In the genomic region with DNA sequence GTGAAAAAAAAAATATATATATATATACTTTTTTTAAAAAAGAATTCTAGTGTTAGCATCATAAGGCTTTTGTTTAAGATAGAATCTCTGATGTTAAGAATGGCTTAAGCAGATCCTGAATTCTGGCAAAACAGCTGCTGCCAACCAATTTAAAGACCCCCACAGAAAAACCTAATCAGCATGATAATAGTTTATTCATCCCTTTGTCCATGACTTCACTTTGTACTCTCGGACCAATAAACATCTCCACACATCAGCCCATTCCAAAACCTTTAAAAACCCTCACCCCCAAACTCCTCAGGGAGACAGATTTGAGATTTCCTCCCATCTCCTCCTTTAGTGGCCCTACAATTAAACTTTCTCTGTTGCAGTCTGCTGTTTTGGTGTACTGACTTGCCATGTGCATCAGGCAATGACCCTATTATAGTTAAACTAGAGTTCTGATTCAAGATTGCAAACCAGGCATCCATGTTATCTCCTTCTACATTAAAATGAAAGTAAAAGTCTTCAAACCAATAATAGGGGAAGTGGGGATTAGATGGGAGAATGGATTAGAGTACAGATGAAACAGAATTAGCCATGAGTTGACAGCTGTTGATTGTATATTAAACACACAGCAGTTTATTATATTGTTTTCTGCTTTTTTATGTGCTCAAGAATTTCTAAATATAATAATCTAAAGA, we compare ENCODE assay signal across 11 cellular contexts. TPM values are rescaled to one million over a fixed set of nuclear protein-coding genes. Genes with fewer than 3 reads are reported as not detected.
A peak's percentile ranks its signal among the peaks of the same experiment; 100 is the strongest.
DNase-seq lines count a peak whose midpoint lies in the region; ATAC-seq, FAIRE-seq and TF ChIP-seq lines count a peak whose summit lies in the region.
"Had no signal": no experiment of that assay in that cellular context is flagged by ENCODE, and none has a peak within 500 bp of the region (broad histone marks: within the 10 kb centered on the region; RNA-seq: fewer than 3 reads in every experiment).

No MANE protein-coding gene starts in this region.

- H3K9ac ChIP-seq in HUES6 (ENCODE audit: low read length): no peak overlapping the region

- H3K4me3 ChIP-seq in HUES6 (ENCODE audit: low read depth, low read length): 0 out of 2 replicates have a peak overlapping the region, but pooled peaks have one; percentile 22
- no peak overlapping the region for H3K4me3 ChIP-seq in naive thymus-derived CD4-positive, alpha-beta T cell (ENCODE audit: low read length)
- no peak overlapping the region for H3K4me3 ChIP-seq in foreskin fibroblast (ENCODE audit: low read depth in 1 of 2, low read length in 2 of 2)

- peak overlapping the region; percentile 2 for H3K27ac Mint-ChIP-seq in activated CD8-positive, alpha-beta T cell treated with anti-CD3 and anti-CD28 coated beads, Interleukin-2, amount 10 ng/mL, durations not matched to agents 7 days and 5 days
- peak overlapping the region in 8 of 9 donors; percentile 13 to 83 (median 54) for H3K27ac Mint-ChIP-seq in naive thymus-derived CD4-positive, alpha-beta T cell

- no peak for ATAC-seq in activated CD8-positive, alpha-beta T cell treated with anti-CD3 and anti-CD28 coated beads, Interleukin-2, amount 10 ng/mL, durations not matched to agents 7 days and 5 days
- no peak for ATAC-seq in naive thymus-derived CD4-positive, alpha-beta T cell
- ATAC-seq in HG03039 (IDR thresholded peaks at IDR 0.05; ENCODE audit: unreplicated experiment): no peak
- ATAC-seq: left cardiac atrium had no signal

- POLR2A ChIA-PET in activated CD8-positive, alpha-beta T cell treated with anti-CD3 and anti-CD28 coated beads, Interleukin-2, amount 10 ng/mL, durations not matched to agents 7 days and 5 days (lab: Charles Lee): interaction anchor here (1.0 kb wide), 1 partner anchor 10 kb away, joined by 6 read pairs; the partner anchor contains the start of gene PHTF1
- POLR2A ChIA-PET in naive thymus-derived CD4-positive, alpha-beta T cell (lab: Charles Lee): interaction anchor here (0.7 to 1.5 kb wide), 3 partner anchors 28 to 92 kb away, joined by 3 to 5 read pairs (median 4); no protein-coding TSS in a partner anchor

- no peaks in the 10 kb centered on the region for H3K9me3 ChIP-seq in HUES6 (ENCODE audit: control insufficient read depth, insufficient read depth, low read depth, low read length)
- no peaks in the 10 kb centered on the region for H3K9me3 ChIP-seq in naive thymus-derived CD4-positive, alpha-beta T cell (ENCODE audit: control insufficient read depth in 2 of 3, low read length in 3 of 3)

- peak overlapping the region; percentile 52; the same call in 1 of the 2 replicates for H3K27ac ChIP-seq in HUES6 (ENCODE audit: low read depth, low read length)
- peak overlapping the region; percentile 12 for H3K27ac ChIP-seq in naive thymus-derived CD4-positive, alpha-beta T cell (ENCODE audit: low read depth, low read length)

- intact Hi-C loops in naive thymus-derived CD4-positive, alpha-beta T cell (cut with micrococcal nuclease): no loop called here

- peaks cover 64% of the 10 kb centered on the region for H3K36me3 Mint-ChIP-seq in activated CD8-positive, alpha-beta T cell treated with anti-CD3 and anti-CD28 coated beads, Interleukin-2, amount 10 ng/mL, durations not matched to agents 7 days and 5 days (ENCODE audit: low read depth)
- peaks cover 0 to 42% (median 24%) of the 10 kb centered on the region in 5 donors for H3K36me3 Mint-ChIP-seq in naive thymus-derived CD4-positive, alpha-beta T cell

- CTCF ChIA-PET in activated CD8-positive, alpha-beta T cell treated with anti-CD3 and anti-CD28 coated beads, Interleukin-2, amount 10 ng/mL, durations not matched to agents 7 days and 5 days (lab: Charles Lee): interaction anchor here (2.6 kb wide), 1 partner anchor 15 kb away, joined by 8 read pairs; no protein-coding TSS in a partner anchor
- CTCF ChIA-PET in naive thymus-derived CD4-positive, alpha-beta T cell (lab: Charles Lee): interaction anchor here (0.6 kb wide), 1 partner anchor 219 kb away, joined by 3 read pairs; no protein-coding TSS in a partner anchor

- H3K27me3 Mint-ChIP-seq in activated CD8-positive, alpha-beta T cell treated with anti-CD3 and anti-CD28 coated beads, Interleukin-2, amount 10 ng/mL, durations not matched to agents 7 days and 5 days (ENCODE audit: low read depth): no peaks in the 10 kb centered on the region
- no peaks in the 10 kb centered on the region for H3K27me3 Mint-ChIP-seq in naive thymus-derived CD4-positive, alpha-beta T cell

- no peaks in the 10 kb centered on the region for H3K9me3 Mint-ChIP-seq in activated CD8-positive, alpha-beta T cell treated with anti-CD3 and anti-CD28 coated beads, Interleukin-2, amount 10 ng/mL, durations not matched to agents 7 days and 5 days (ENCODE audit: insufficient read depth)
- no peaks in the 10 kb centered on the region for H3K9me3 Mint-ChIP-seq in naive thymus-derived CD4-positive, alpha-beta T cell

- H3K4me3 Mint-ChIP-seq in activated CD8-positive, alpha-beta T cell treated with anti-CD3 and anti-CD28 coated beads, Interleukin-2, amount 10 ng/mL, durations not matched to agents 7 days and 5 days: no peak overlapping the region
- H3K4me3 Mint-ChIP-seq in naive thymus-derived CD4-positive, alpha-beta T cell: no peak overlapping the region

- H3K36me3 ChIP-seq in HUES6 (ENCODE audit: control insufficient read depth, insufficient read depth, low read length): peaks cover 37% of the 10 kb centered on the region
- peaks cover 8 to 35% (median 9%) of the 10 kb centered on the region in 3 experiments for H3K36me3 ChIP-seq in naive thymus-derived CD4-positive, alpha-beta T cell (ENCODE audit: control insufficient read depth in 2 of 3, insufficient read depth in 3 of 3, low read length in 3 of 3)

- TF ChIP-seq CTCF in D721Med (IDR thresholded peaks at IDR 0.05; ENCODE audit: insufficient read depth, missing control alignments) (no peak), foreskin fibroblast (IDR thresholded peaks at IDR 0.05; ENCODE audit: low read depth, low read length) (no peak)

- FAIRE-seq in D721Med (lab: Jason Lieb, UNC): peak; percentile 83

- H3K4me1 Mint-ChIP-seq in activated CD8-positive, alpha-beta T cell treated with anti-CD3 and anti-CD28 coated beads, Interleukin-2, amount 10 ng/mL, durations not matched to agents 7 days and 5 days (ENCODE audit: low read depth): peaks cover 20% of the 10 kb centered on the region
- H3K4me1 Mint-ChIP-seq in naive thymus-derived CD4-positive, alpha-beta T cell: peaks cover 16 to 55% (median 41%) of the 10 kb centered on the region in 7 donors

- H3K27me3 ChIP-seq in HUES6 (ENCODE audit: control insufficient read depth, insufficient read depth, low read length): no peaks in the 10 kb centered on the region
- H3K27me3 ChIP-seq in naive thymus-derived CD4-positive, alpha-beta T cell (ENCODE audit: control insufficient read depth in 2 of 2, insufficient read depth in 2 of 2, low read length in 2 of 2): no peaks in the 10 kb centered on the region

- DNase-seq in D721Med (ENCODE audit: insufficient read length, low spot score) (no peak), foreskin fibroblast (no peak), T-helper 2 cell (no peak)
- DNase-seq in activated CD8-positive, alpha-beta T cell treated with anti-CD3 and anti-CD28 coated beads, Interleukin-2, amount 10 ng/mL, durations not matched to agents 7 days and 5 days: no peak
- DNase-seq in naive thymus-derived CD4-positive, alpha-beta T cell: no peak
- DNase-seq: effector CD8-positive, alpha-beta T cell; left cardiac atrium; SHP77; substantia nigra had no signal

- H3K4me1 ChIP-seq in HUES6 (ENCODE audit: control insufficient read depth, insufficient read depth, low read length): peaks cover 37% of the 10 kb centered on the region
- H3K4me1 ChIP-seq in naive thymus-derived CD4-positive, alpha-beta T cell (ENCODE audit: control insufficient read depth in 2 of 2, insufficient read depth in 2 of 2, low read length in 2 of 2): peaks cover 0 to 7% of the 10 kb centered on the region in 2 donors

RNA-seq across cellular contexts. Expression of gene PHTF1, which starts 9.8 kb away (rescaled TPM):
- 10 to 100 TPM; 24.8 to 25.2 TPM for total RNA-seq in activated CD8-positive, alpha-beta T cell treated with anti-CD3 and anti-CD28 coated beads, Interleukin-2, amount 10 ng/mL, durations not matched to agents 7 days and 5 days
- total RNA-seq in naive thymus-derived CD4-positive, alpha-beta T cell: 10 to 100 TPM in 2 of 5 experiments, 1 to 10 TPM in 3; 2.5 to 21.0 (median 7.1) TPM
- polyA plus RNA-seq in naive thymus-derived CD4-positive, alpha-beta T cell: 1 to 10 TPM; 1.4 to 1.6 TPM

RNA-seq across cellular contexts. Expression of gene RSBN1, which starts 43.2 kb away (rescaled TPM):
- 10 to 100 TPM; 27.3 to 29.9 TPM for total RNA-seq in activated CD8-positive, alpha-beta T cell treated with anti-CD3 and anti-CD28 coated beads, Interleukin-2, amount 10 ng/mL, durations not matched to agents 7 days and 5 days
- 10 to 100 TPM; 29.9 to 58.1 (median 42.0) TPM for total RNA-seq in naive thymus-derived CD4-positive, alpha-beta T cell
- polyA plus RNA-seq in naive thymus-derived CD4-positive, alpha-beta T cell: 10 to 100 TPM; 40.7 to 44.2 TPM
